Comparison of ENCODE assay signal across 7 cellular contexts in the genomic region with DNA sequence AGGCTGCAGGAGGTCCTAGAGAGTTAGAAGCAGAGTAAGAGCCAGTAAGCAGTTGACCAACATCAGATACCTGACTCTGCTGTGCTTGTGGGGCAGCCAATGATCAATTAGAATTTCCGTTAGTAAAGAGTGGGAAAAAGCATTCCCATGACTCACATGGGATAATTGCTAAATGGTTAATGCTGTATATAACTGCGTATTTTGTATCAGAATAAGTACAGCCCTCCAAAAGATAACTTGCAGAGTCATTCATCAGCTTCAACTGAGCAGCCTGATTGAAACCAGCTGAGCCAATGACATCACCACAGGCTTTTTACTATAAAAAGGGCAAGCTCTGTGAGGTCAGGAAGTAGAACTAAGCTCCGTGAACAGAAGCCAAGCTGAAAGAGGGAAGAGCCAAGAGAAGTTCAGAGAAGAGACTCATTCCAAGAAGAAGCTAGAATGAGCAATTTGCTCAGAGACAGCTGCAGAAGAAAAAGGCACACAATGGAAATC.
DNase-seq lines count a peak whose midpoint lies in the region; ATAC-seq and TF ChIP-seq lines count a peak whose summit lies in the region.

No MANE protein-coding gene starts in this region.

- peak; percentile 75 for ATAC-seq in GM18868 (IDR thresholded peaks at IDR 0.05; ENCODE audit: unreplicated experiment)
- peak; percentile 68 for ATAC-seq in HG02759 (IDR thresholded peaks at IDR 0.05; ENCODE audit: unreplicated experiment)
- peak; percentile 94 for ATAC-seq in Right ventricle myocardium superior (ENCODE audit: poor library complexity)

- intact Hi-C loops in Right ventricle myocardium superior (cut with DNase I), result no loop called here

- H3K27ac Mint-ChIP-seq in endodermal cell, result no peak overlapping the region

- POLR2A ChIA-PET in GM10248 (lab: Yijun Ruan, JAX), result no interaction called here

- DNase-seq in SJSA1 (ENCODE audit: low read depth in 1 of 2, low spot score in 2 of 2) (peak; percentile 60 to 78), Right ventricle myocardium superior (no peak), stromal cell of bone marrow (ENCODE audit: low read depth) (peak; percentile 97), GM10248 (ENCODE audit: extremely low spot score) (no peak), endodermal cell (no peak)

- no peaks in the 10 kb centered on the region for H3K9me3 Mint-ChIP-seq in endodermal cell

- CTCF ChIA-PET in GM10248 (lab: Yijun Ruan, JAX), result interaction anchor here (1.2 to 2.7 kb wide), 4 partner anchors 10 to 1149 kb away, joined by 3 to 6 read pairs (median 4); no protein-coding TSS in a partner anchor

- H3K27me3 Mint-ChIP-seq in endodermal cell (ENCODE audit: insufficient read depth), result no peaks in the 10 kb centered on the region

- whole genome bisulfite sequencing in endodermal cell (ENCODE audit: insufficient coverage in 1 of 2, insufficient read length in 1 of 2), 2 experiments, result 79 to 89% methylated on average over 2 to 3 of the region's 3 CpGs

- no peak for TF ChIP-seq CTCF in GM10248 (IDR thresholded peaks at IDR 0.05; ENCODE audit: control extremely low read depth, extremely low read depth, low read depth, missing control alignments)
- TF ChIP-seq CTCF in endodermal cell (conservative IDR thresholded peaks at IDR 0.05), result no peak

- H3K36me3 Mint-ChIP-seq in endodermal cell (ENCODE audit: low read depth), result no peaks in the 10 kb centered on the region

- H3K9ac ChIP-seq in endodermal cell (ENCODE audit: extremely low read depth, low read length, poor library complexity, severe bottlenecking), result no peak overlapping the region

- no peak overlapping the region for H3K4me3 Mint-ChIP-seq in endodermal cell

- H3K4me1 Mint-ChIP-seq in endodermal cell, result peaks cover 44% of the 10 kb centered on the region

- H3K4me3 ChIP-seq in SJSA1, result no peak overlapping the region
- no peak overlapping the region for H3K4me3 ChIP-seq in endodermal cell (ENCODE audit: low read length)

- H3K4me1 ChIP-seq in SJSA1 (replicated peaks) (peaks cover 13% of the 10 kb centered on the region), endodermal cell (ENCODE audit: control insufficient read depth, insufficient read depth, low read length) (peaks cover 11% of the 10 kb centered on the region)

- H3K9me3 ChIP-seq in SJSA1 (replicated peaks) (no peaks in the 10 kb centered on the region), endodermal cell (ENCODE audit: control insufficient read depth, low read length) (no peaks in the 10 kb centered on the region)

- peak overlapping the region; percentile 6; the same call in 1 of the 2 replicates for H3K27ac ChIP-seq in SJSA1
- H3K27ac ChIP-seq in endodermal cell (ENCODE audit: low read depth, low read length), result no peak overlapping the region

- H3K27me3 ChIP-seq in SJSA1 (replicated peaks), result no peaks in the 10 kb centered on the region
- no peaks in the 10 kb centered on the region for H3K27me3 ChIP-seq in endodermal cell (ENCODE audit: control insufficient read depth, insufficient read depth, low read length, poor library complexity, severe bottlenecking)

- no peaks in the 10 kb centered on the region for H3K36me3 ChIP-seq in SJSA1
- H3K36me3 ChIP-seq in endodermal cell (ENCODE audit: control insufficient read depth, insufficient read depth, low read length), result no peaks in the 10 kb centered on the region

Comparison
In these comparisons a context has a peak if more than half of its experiments do, and no peak if none do; other contexts are left out.
1. DNase-seq: peak in SJSA1 (2 of 2) and stromal cell of bone marrow (single experiment); none in Right ventricle myocardium superior (single experiment), GM10248 (single experiment) and endodermal cell (single experiment).
2. Peak in every context shown above with its lines, with median percentiles within 50 percentile points of each other: ATAC-seq.